ENCODE assay signal across 1 cellular context in the genomic region with DNA sequence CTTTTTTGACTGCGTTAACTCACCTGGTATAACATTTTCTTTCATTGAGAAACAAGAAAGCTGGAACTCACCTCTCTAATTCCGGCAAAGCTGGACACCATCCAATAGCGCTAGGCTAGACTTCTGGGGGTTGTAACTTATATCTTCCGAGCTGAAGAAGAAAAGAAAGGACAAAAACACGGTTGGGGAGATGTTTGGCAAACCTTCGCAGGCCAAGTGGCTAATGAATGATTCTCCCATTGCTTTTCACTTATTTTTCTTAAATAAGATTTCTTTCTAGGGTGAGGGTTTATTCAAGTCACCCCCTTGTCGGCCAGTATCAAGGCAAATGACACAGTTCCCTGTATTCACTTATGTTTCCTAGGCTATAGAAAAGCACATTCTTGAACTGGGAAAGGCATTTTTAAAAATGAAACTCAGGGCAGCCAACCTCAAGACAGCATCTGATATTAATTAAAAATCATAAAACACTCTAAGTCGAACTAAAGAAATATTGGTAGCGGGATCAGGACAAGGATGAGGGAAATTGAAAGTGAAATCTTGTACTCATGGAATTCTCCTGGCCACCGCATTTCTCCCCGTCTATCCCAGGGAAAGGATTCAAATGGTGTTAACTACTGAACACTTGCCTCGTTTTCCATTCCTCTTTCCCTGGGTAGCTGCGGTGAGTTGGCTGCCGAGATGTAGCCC.
TF ChIP-seq lines count a peak whose summit lies in the region.

No MANE protein-coding gene starts in this region.

TF ChIP-seq in HepG2, 621 proteins besides CTCF, POLR2A, EP300 and RAD21 (continued from another document):
- TF ChIP-seq, protein P1, sequence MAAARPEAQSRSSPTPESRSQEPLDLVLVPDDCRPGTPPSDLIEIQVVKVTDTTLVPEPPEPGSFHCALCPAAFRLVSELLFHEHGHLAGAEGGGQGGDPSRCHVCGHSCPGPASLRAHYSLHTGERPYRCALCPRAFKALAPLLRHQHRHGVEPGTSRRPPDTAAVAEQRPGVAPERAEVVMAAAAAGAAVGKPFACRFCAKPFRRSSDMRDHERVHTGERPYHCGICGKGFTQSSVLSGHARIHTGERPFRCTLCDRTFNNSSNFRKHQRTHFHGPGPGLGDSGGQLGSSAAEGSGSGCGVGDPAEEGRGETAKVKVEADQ (CRISPR knock-in tag; IDR thresholded peaks at IDR 0.05; ENCODE audit: borderline replicate concordance) = no peak
- TF ChIP-seq SIX1 (CRISPR knock-in tag; IDR thresholded peaks at IDR 0.05; ENCODE audit: borderline replicate concordance) = no peak
